Comparison of ENCODE assay signal across 8 cellular contexts in genomic region chr14:70357985-70358384, GRCh38. TPM values are rescaled to one million over a fixed set of nuclear protein-coding genes. Genes with fewer than 3 reads are reported as not detected.
DNase-seq lines count a peak whose midpoint lies in the region; ATAC-seq and TF ChIP-seq lines count a peak whose summit lies in the region.
"Had no signal": no experiment of that assay in that cellular context is flagged by ENCODE, and none has a peak within 500 bp of the region (broad histone marks: within the 10 kb centered on the region; RNA-seq: fewer than 3 reads in every experiment).

No MANE protein-coding gene starts in this region.

- no peak overlapping the region for H3K9ac ChIP-seq in Karpas-422 (ENCODE audit: low read length)
- H3K9ac ChIP-seq in neural cell (ENCODE audit: low read length): no peak overlapping the region

- TF ChIP-seq CTCF in GM06990 (IDR thresholded peaks at IDR 0.05; ENCODE audit: insufficient read depth, low read length, poor library complexity, severe bottlenecking): no peak
- TF ChIP-seq CTCF in neural cell (IDR thresholded peaks at IDR 0.05; ENCODE audit: poor library complexity, severe bottlenecking): no peak
- TF ChIP-seq CTCF in lower leg skin (IDR thresholded peaks at IDR 0.05): no peak
- no peak for TF ChIP-seq CTCF in chondrocyte (IDR thresholded peaks at IDR 0.05)

- peak overlapping the region; percentile 89 for H3K4me2 ChIP-seq in Karpas-422 (ENCODE audit: low read depth, low read length, poor library complexity, severe bottlenecking)
- peak overlapping the region; percentile 85 for H3K4me2 ChIP-seq in neural cell (ENCODE audit: low read length)

- H4K20me1 ChIP-seq in Karpas-422 (ENCODE audit: insufficient read depth, low read depth, low read length) (peaks cover 8% of the 10 kb centered on the region; the same call in 1 of the 2 replicates), neural cell (ENCODE audit: insufficient read depth) (no peaks in the 10 kb centered on the region)

- no peak for TF ChIP-seq POLR2A in lower leg skin (IDR thresholded peaks at IDR 0.05)

- no peak for DNase-seq in GM06990 (ENCODE audit: extremely low read depth, insufficient read length)
- DNase-seq in Karpas-422: peak; percentile 81
- no peak for DNase-seq in central memory CD8-positive, alpha-beta T cell (ENCODE audit: low spot score in 2 of 2)
- no peak for DNase-seq in lower leg skin (ENCODE audit: low spot score in 2 of 2)
- DNase-seq in chondrocyte (ENCODE audit: low spot score): no peak
- DNase-seq: effector memory CD4-positive, alpha-beta T cell had no signal

- H3K27ac ChIP-seq in Karpas-422 (ENCODE audit: low read length) (peak overlapping the region; percentile 47), neural cell (ENCODE audit: low read length) (no peak overlapping the region)

- no peaks in the 10 kb centered on the region; the same call in 1 of the 2 replicates for H3K36me3 ChIP-seq in GM06990 (ENCODE audit: control insufficient read depth, insufficient read depth, low read length)
- H3K36me3 ChIP-seq in Karpas-422 (ENCODE audit: insufficient read depth, low read length): peaks cover 25% of the 10 kb centered on the region
- H3K36me3 ChIP-seq in neural cell (ENCODE audit: insufficient read depth, low read length): no peaks in the 10 kb centered on the region

- peaks cover 45% of the 10 kb centered on the region for H3K4me1 Mint-ChIP-seq in central memory CD8-positive, alpha-beta T cell
- peaks cover 34% of the 10 kb centered on the region for H3K4me1 Mint-ChIP-seq in chondrocyte (ENCODE audit: low read depth)

- no peaks in the 10 kb centered on the region for H3K9me2 ChIP-seq in Karpas-422 (replicated peaks; ENCODE audit: insufficient read depth, low read length)
- no peaks in the 10 kb centered on the region for H3K9me2 ChIP-seq in neural cell (ENCODE audit: insufficient read depth, low read length)

- peaks cover 16% of the 10 kb centered on the region for H3K4me1 ChIP-seq in Karpas-422 (ENCODE audit: low read length)

- H3K79me2 ChIP-seq in Karpas-422 (ENCODE audit: low read length): peaks cover 63% of the 10 kb centered on the region
- H3K79me2 ChIP-seq in neural cell (replicated peaks; ENCODE audit: insufficient read depth, low read length): peaks cover 44% of the 10 kb centered on the region

- H3K36me3 Mint-ChIP-seq in central memory CD8-positive, alpha-beta T cell (ENCODE audit: insufficient read depth): peaks cover 13% of the 10 kb centered on the region
- no peaks in the 10 kb centered on the region for H3K36me3 Mint-ChIP-seq in chondrocyte (ENCODE audit: low read depth)

- intact Hi-C loops in lower leg skin (cut with DNase I; ENCODE audit: low total_unique reads): no loop called here

- no peak overlapping the region for H2AFZ ChIP-seq in Karpas-422 (ENCODE audit: low read length)
- H2AFZ ChIP-seq in neural cell (ENCODE audit: low read depth, low read length): no peak overlapping the region

- H3F3A ChIP-seq in neural cell (ENCODE audit: insufficient read depth, low read length, poor library complexity, severe bottlenecking): no peaks in the 10 kb centered on the region

- no peaks in the 10 kb centered on the region for H3K27me3 ChIP-seq in GM06990 (replicated peaks; ENCODE audit: control insufficient read depth, insufficient read depth, low read length)
- H3K27me3 ChIP-seq in Karpas-422 (ENCODE audit: low read length): no peaks in the 10 kb centered on the region
- no peaks in the 10 kb centered on the region for H3K27me3 ChIP-seq in neural cell (ENCODE audit: insufficient read depth, low read depth, low read length)

- H3K9me3 ChIP-seq in Karpas-422 (ENCODE audit: low read length) (peaks cover 7% of the 10 kb centered on the region), neural cell (ENCODE audit: low read length) (no peaks in the 10 kb centered on the region)

- no peak for ATAC-seq in central memory CD8-positive, alpha-beta T cell (replicated peaks; ENCODE audit: extremely low read depth, poor library complexity, severe bottlenecking)
- no peak for ATAC-seq in GM21515 (IDR thresholded peaks at IDR 0.05; ENCODE audit: unreplicated experiment)

- no peak for TF ChIP-seq RAD21 in neural cell (conservative IDR thresholded peaks at IDR 0.05)

- H3K27me3 Mint-ChIP-seq in central memory CD8-positive, alpha-beta T cell: no peaks in the 10 kb centered on the region
- no peaks in the 10 kb centered on the region for H3K27me3 Mint-ChIP-seq in chondrocyte (ENCODE audit: low read depth)

- H3K9me3 Mint-ChIP-seq in central memory CD8-positive, alpha-beta T cell: no peaks in the 10 kb centered on the region
- H3K9me3 Mint-ChIP-seq in chondrocyte (ENCODE audit: low read depth): no peaks in the 10 kb centered on the region

- no peak overlapping the region for H3K27ac Mint-ChIP-seq in central memory CD8-positive, alpha-beta T cell (ENCODE audit: low read depth)
- no peak overlapping the region for H3K27ac Mint-ChIP-seq in chondrocyte (ENCODE audit: unreplicated experiment)

- H3K4me3 Mint-ChIP-seq in central memory CD8-positive, alpha-beta T cell: peak overlapping the region; percentile 57
- no peak overlapping the region for H3K4me3 Mint-ChIP-seq in chondrocyte (ENCODE audit: unreplicated experiment)

- TF ChIP-seq EP300 in neural cell (conservative IDR thresholded peaks at IDR 0.05; ENCODE audit: poor library complexity, severe bottlenecking): no peak

- 59 to 72% methylated on average over 4 of the region's 4 CpGs for WGBS in lower leg skin, 2 donors

- H3K4me3 ChIP-seq in GM06990 (replicated peaks; ENCODE audit: low read depth, low read length): peak overlapping the region; percentile 74; the same call in 1 of the 2 replicates
- H3K4me3 ChIP-seq in Karpas-422 (ENCODE audit: low read length): peak overlapping the region; percentile 85
- peak overlapping the region; percentile 76 for H3K4me3 ChIP-seq in neural cell (ENCODE audit: low read length)
- H3K4me3 ChIP-seq in lower leg skin (ENCODE audit: low read depth, poor library complexity, severe bottlenecking): no peak overlapping the region

TF ChIP-seq in neural cell, 6 proteins besides CTCF, POLR2A, EP300 and RAD21:
- no peak for TF ChIP-seq MXI1 (conservative IDR thresholded peaks at IDR 0.05; ENCODE audit: poor library complexity, severe bottlenecking)
- TF ChIP-seq, protein P1, sequence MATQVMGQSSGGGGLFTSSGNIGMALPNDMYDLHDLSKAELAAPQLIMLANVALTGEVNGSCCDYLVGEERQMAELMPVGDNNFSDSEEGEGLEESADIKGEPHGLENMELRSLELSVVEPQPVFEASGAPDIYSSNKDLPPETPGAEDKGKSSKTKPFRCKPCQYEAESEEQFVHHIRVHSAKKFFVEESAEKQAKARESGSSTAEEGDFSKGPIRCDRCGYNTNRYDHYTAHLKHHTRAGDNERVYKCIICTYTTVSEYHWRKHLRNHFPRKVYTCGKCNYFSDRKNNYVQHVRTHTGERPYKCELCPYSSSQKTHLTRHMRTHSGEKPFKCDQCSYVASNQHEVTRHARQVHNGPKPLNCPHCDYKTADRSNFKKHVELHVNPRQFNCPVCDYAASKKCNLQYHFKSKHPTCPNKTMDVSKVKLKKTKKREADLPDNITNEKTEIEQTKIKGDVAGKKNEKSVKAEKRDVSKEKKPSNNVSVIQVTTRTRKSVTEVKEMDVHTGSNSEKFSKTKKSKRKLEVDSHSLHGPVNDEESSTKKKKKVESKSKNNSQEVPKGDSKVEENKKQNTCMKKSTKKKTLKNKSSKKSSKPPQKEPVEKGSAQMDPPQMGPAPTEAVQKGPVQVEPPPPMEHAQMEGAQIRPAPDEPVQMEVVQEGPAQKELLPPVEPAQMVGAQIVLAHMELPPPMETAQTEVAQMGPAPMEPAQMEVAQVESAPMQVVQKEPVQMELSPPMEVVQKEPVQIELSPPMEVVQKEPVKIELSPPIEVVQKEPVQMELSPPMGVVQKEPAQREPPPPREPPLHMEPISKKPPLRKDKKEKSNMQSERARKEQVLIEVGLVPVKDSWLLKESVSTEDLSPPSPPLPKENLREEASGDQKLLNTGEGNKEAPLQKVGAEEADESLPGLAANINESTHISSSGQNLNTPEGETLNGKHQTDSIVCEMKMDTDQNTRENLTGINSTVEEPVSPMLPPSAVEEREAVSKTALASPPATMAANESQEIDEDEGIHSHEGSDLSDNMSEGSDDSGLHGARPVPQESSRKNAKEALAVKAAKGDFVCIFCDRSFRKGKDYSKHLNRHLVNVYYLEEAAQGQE (IDR thresholded peaks at IDR 0.05; ENCODE audit: borderline replicate concordance): no peak

RNA-seq across cellular contexts. Expression of gene COX16, which starts 1.5 kb away (rescaled TPM):
- 35.0 and 65.7 TPM in 2 replicates for total RNA-seq in Karpas-422 (2014; rRNA removed; shearing (Covaris generic); ENCODE audit: low replicate concordance)
- polyA plus RNA-seq in neural cell: 149 and 189 TPM in 2 replicates
- 34.6 and 41.1 TPM in 2 replicates for polyA minus RNA-seq in neural cell
- total RNA-seq in lower leg skin: 10 to 100 TPM; 22.0 to 45.5 (median 28.9) TPM
- 23.4 to 28.9 TPM (median 24.0 TPM) in 3 replicates for total RNA-seq in chondrocyte

RNA-seq across cellular contexts. Expression of gene SYNJ2BP, which starts 58.9 kb away (rescaled TPM):
- total RNA-seq in Karpas-422 (2014; rRNA removed; shearing (Covaris generic); ENCODE audit: low replicate concordance): 5.7 and 7.7 TPM in 2 replicates
- 27.0 and 27.7 TPM in 2 replicates for polyA plus RNA-seq in neural cell
- polyA minus RNA-seq in neural cell: 43.6 and 46.8 TPM in 2 replicates
- total RNA-seq in lower leg skin (10 to 100 TPM in 2 of 4 donors, 1 to 10 TPM in 2; 5.9 to 14.5 (median 10.5) TPM), chondrocyte (25.8 to 35.1 TPM (median 26.4 TPM) in 3 replicates)
